In the genomic region with DNA sequence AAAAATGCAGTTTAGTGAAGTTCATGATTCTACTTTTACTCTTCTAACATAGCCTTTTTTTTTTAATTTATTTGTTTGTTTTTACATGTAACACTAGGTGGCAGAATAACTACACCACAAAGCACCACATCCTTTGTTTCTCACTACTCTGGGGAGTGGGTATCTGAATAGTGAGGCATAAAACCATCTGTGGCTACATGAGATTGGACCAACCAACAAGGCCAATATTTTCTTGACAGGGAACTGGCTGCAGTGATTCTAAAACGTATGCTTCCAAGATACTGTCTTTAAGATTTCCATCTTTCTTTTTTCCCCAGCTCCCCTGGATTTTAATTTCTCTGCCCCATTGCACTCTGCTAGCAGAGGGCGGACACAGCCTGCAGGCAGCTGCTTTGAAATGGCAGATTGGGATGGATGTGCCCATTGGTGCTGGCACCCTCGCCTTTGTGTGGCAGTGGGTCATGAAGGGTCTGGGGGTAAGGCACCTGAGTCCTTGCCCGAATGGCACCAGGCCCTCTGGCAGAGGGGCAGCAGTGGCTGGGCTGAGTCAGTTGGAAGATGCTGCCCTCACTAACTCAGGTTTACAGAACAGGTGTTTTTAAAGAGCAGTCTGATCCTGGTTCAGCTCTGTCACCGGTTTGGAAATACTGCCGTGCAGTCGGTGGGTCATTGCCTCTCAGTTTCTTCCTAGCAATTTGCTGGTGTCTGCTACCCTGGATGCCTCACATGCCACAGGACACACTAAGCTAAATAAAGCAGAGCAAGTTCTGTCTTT, we compare ENCODE assay signal across 1 cellular context.
TF ChIP-seq lines count a peak whose summit lies in the region.

No MANE protein-coding gene starts in this region.

TF ChIP-seq in GM23338, 12 proteins besides CTCF, POLR2A, EP300 and RAD21 (continued from another document):
- TF ChIP-seq, protein P1, sequence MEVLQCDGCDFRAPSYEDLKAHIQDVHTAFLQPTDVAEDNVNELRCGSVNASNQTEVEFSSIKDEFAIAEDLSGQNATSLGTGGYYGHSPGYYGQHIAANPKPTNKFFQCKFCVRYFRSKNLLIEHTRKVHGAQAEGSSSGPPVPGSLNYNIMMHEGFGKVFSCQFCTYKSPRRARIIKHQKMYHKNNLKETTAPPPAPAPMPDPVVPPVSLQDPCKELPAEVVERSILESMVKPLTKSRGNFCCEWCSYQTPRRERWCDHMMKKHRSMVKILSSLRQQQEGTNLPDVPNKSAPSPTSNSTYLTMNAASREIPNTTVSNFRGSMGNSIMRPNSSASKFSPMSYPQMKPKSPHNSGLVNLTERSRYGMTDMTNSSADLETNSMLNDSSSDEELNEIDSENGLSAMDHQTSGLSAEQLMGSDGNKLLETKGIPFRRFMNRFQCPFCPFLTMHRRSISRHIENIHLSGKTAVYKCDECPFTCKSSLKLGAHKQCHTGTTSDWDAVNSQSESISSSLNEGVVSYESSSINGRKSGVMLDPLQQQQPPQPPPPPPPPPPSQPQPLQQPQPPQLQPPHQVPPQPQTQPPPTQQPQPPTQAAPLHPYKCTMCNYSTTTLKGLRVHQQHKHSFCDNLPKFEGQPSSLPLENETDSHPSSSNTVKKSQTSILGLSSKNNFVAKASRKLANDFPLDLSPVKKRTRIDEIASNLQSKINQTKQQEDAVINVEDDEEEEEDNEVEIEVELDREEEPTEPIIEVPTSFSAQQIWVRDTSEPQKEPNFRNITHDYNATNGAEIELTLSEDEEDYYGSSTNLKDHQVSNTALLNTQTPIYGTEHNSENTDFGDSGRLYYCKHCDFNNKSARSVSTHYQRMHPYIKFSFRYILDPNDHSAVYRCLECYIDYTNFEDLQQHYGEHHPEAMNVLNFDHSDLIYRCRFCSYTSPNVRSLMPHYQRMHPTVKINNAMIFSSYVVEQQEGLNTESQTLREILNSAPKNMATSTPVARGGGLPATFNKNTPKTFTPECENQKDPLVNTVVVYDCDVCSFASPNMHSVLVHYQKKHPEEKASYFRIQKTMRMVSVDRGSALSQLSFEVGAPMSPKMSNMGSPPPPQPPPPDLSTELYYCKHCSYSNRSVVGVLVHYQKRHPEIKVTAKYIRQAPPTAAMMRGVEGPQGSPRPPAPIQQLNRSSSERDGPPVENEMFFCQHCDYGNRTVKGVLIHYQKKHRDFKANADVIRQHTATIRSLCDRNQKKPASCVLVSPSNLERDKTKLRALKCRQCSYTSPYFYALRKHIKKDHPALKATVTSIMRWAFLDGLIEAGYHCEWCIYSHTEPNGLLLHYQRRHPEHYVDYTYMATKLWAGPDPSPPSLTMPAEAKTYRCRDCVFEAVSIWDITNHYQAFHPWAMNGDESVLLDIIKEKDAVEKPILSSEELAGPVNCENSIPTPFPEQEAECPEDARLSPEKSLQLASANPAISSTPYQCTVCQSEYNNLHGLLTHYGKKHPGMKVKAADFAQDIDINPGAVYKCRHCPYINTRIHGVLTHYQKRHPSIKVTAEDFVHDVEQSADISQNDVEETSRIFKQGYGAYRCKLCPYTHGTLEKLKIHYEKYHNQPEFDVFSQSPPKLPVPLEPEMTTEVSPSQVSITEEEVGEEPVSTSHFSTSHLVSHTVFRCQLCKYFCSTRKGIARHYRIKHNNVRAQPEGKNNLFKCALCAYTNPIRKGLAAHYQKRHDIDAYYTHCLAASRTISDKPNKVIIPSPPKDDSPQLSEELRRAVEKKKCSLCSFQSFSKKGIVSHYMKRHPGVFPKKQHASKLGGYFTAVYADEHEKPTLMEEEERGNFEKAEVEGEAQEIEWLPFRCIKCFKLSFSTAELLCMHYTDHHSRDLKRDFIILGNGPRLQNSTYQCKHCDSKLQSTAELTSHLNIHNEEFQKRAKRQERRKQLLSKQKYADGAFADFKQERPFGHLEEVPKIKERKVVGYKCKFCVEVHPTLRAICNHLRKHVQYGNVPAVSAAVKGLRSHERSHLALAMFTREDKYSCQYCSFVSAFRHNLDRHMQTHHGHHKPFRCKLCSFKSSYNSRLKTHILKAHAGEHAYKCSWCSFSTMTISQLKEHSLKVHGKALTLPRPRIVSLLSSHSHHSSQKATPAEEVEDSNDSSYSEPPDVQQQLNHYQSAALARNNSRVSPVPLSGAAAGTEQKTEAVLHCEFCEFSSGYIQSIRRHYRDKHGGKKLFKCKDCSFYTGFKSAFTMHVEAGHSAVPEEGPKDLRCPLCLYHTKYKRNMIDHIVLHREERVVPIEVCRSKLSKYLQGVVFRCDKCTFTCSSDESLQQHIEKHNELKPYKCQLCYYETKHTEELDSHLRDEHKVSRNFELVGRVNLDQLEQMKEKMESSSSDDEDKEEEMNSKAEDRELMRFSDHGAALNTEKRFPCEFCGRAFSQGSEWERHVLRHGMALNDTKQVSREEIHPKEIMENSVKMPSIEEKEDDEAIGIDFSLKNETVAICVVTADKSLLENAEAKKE (CRISPR knock-in tag; IDR thresholded peaks at IDR 0.05) = no peak
- TF ChIP-seq ZNF331 (CRISPR knock-in tag; IDR thresholded peaks at IDR 0.05; ENCODE audit: low read depth) (no peak), JUNB (IDR thresholded peaks at IDR 0.05; ENCODE audit: unreplicated experiment) (no peak), ZNF114 (CRISPR knock-in tag; IDR thresholded peaks at IDR 0.05) (no peak)
